In the genomic region with DNA sequence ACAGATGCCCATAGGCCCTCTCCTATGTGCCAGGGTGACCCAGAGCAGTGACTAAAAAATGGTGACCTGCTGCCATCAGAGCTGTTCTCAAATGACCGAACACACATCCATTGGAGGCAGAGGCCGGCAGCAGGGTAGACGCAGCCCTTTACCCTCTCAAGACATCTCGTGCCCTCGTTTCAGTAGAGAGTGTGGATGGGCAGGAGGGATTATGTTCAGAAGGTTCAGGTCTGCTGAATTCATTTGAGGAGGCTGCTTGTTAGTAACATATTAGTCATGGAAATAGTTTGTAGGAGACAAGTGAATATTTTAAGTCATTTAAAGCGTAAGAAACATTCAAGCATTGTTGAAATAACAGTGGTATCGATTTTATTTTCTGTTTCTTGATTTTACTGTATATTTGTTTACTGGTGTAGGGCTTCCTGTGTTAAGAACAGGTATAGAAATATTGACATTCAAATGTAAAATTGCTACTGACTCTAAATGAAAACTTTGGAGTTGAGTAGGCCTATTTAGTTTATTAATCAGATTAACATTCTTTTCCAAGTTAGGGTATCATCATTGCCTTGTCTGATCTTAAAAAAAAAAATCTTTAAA, we compare ENCODE assay signal across 15 cellular contexts.
DNase-seq lines count a peak whose midpoint lies in the region; ATAC-seq and TF ChIP-seq lines count a peak whose summit lies in the region.
"Had no signal": no experiment of that assay in that cellular context is flagged by ENCODE, and none has a peak within 500 bp of the region (broad histone marks: within the 10 kb centered on the region; RNA-seq: fewer than 3 reads in every experiment).

No MANE protein-coding gene starts in this region.

- H3K4me1 Mint-ChIP-seq in GM23338 (peaks cover 20% of the 10 kb centered on the region), neural progenitor cell (peaks cover 19% of the 10 kb centered on the region), immature natural killer cell (no peaks in the 10 kb centered on the region)
- H3K4me1 Mint-ChIP-seq: activated naive CD8-positive, alpha-beta T cell treated with anti-CD3 and anti-CD28 coated beads for 36 hours had no signal

- H3K27ac Mint-ChIP-seq in GM23338: 0 out of 2 replicates have a peak overlapping the region, but pooled peaks have one; percentile 33
- H3K27ac Mint-ChIP-seq in neural progenitor cell: peak overlapping the region; percentile 37
- H3K27ac Mint-ChIP-seq in immature natural killer cell: no peak overlapping the region
- H3K27ac Mint-ChIP-seq: activated naive CD8-positive, alpha-beta T cell treated with anti-CD3 and anti-CD28 coated beads for 36 hours; naive thymus-derived CD4-positive, alpha-beta T cell had no signal

- H3K27ac ChIP-seq in GM23338 (ENCODE audit: low read depth): peak overlapping the region; percentile 86
- peak overlapping the region; percentile 32 for H3K27ac ChIP-seq in OCI-LY3 (ENCODE audit: low read length)
- H3K27ac ChIP-seq in neural progenitor cell: no peak overlapping the region
- H3K27ac ChIP-seq in smooth muscle cell (ENCODE audit: low read depth): no peak overlapping the region
- H3K27ac ChIP-seq in caudate nucleus (ENCODE audit: low read depth, low read length): no peak overlapping the region
- H3K27ac ChIP-seq: BLaER1 treated with 17β-estradiol and CSF1 and Interleukin-3, amounts not matched to agents 10 nM and 100 nM; sigmoid colon; SJCRH30 had no signal

- H3K36me3 ChIP-seq in GM23338 (ENCODE audit: insufficient read depth) (peaks cover 59% of the 10 kb centered on the region), OCI-LY3 (replicated peaks; ENCODE audit: low read depth, low read length) (peaks cover 63% of the 10 kb centered on the region), neural progenitor cell (peaks cover 4% of the 10 kb centered on the region), smooth muscle cell (ENCODE audit: low read depth) (peaks cover 6% of the 10 kb centered on the region)
- H3K36me3 ChIP-seq: BLaER1 treated with 17β-estradiol and CSF1 and Interleukin-3, amounts not matched to agents 10 nM and 100 nM; SJCRH30 had no signal

- no peaks in the 10 kb centered on the region for H3K9me2 ChIP-seq in GM23338 (ENCODE audit: insufficient read depth)

- no peak overlapping the region for H3K9ac ChIP-seq in OCI-LY3 (ENCODE audit: low read length)
- H3K9ac ChIP-seq in neural progenitor cell: no peak overlapping the region
- H3K9ac ChIP-seq in smooth muscle cell (ENCODE audit: low read depth): no peak overlapping the region
- H3K9ac ChIP-seq: BLaER1 treated with 17β-estradiol and CSF1 and Interleukin-3, amounts not matched to agents 10 nM and 100 nM had no signal

- H3K9me3 ChIP-seq in OCI-LY3 (ENCODE audit: insufficient read depth, low read length): no peaks in the 10 kb centered on the region
- no peaks in the 10 kb centered on the region for H3K9me3 ChIP-seq in neural progenitor cell (ENCODE audit: low read depth)
- no peaks in the 10 kb centered on the region for H3K9me3 ChIP-seq in smooth muscle cell (replicated peaks; ENCODE audit: low read depth)
- H3K9me3 ChIP-seq: sigmoid colon, SJCRH30 had no signal

- H3K27me3 ChIP-seq in GM23338 (ENCODE audit: insufficient read depth) (no peaks in the 10 kb centered on the region), OCI-LY3 (ENCODE audit: low read depth, low read length) (no peaks in the 10 kb centered on the region), neural progenitor cell (no peaks in the 10 kb centered on the region), smooth muscle cell (ENCODE audit: low read depth) (no peaks in the 10 kb centered on the region)
- H3K27me3 ChIP-seq: BLaER1 treated with 17β-estradiol and CSF1 and Interleukin-3, amounts not matched to agents 10 nM and 100 nM; sigmoid colon; SJCRH30 had no signal

- no peak overlapping the region for H3K4me3 Mint-ChIP-seq in GM23338
- H3K4me3 Mint-ChIP-seq in neural progenitor cell: no peak overlapping the region
- H3K4me3 Mint-ChIP-seq in immature natural killer cell: no peak overlapping the region
- H3K4me3 Mint-ChIP-seq: activated naive CD8-positive, alpha-beta T cell treated with anti-CD3 and anti-CD28 coated beads for 36 hours; naive thymus-derived CD4-positive, alpha-beta T cell had no signal

- TF ChIP-seq CTCF in GM23338 (conservative IDR thresholded peaks at IDR 0.05; ENCODE audit: low read depth in 2 of 2) (no peak), OCI-LY3 (IDR thresholded peaks at IDR 0.05; ENCODE audit: low read depth, low read length) (no peak), neural progenitor cell (IDR thresholded peaks at IDR 0.05) (no peak), smooth muscle cell (IDR thresholded peaks at IDR 0.05; ENCODE audit: borderline replicate concordance, insufficient read depth, poor library complexity, severe bottlenecking) (no peak)

- H3K9me3 Mint-ChIP-seq in GM23338 (no peaks in the 10 kb centered on the region), neural progenitor cell (no peaks in the 10 kb centered on the region), immature natural killer cell (no peaks in the 10 kb centered on the region)
- H3K9me3 Mint-ChIP-seq: activated naive CD8-positive, alpha-beta T cell treated with anti-CD3 and anti-CD28 coated beads for 36 hours; naive thymus-derived CD4-positive, alpha-beta T cell had no signal

- H3K4me3 ChIP-seq in GM23338 (no peak overlapping the region), OCI-LY3 (ENCODE audit: low read length) (no peak overlapping the region), neural progenitor cell (no peak overlapping the region), smooth muscle cell (no peak overlapping the region)
- H3K4me3 ChIP-seq: BLaER1 treated with 17β-estradiol and CSF1 and Interleukin-3, amounts not matched to agents 10 nM and 100 nM; sigmoid colon; SJCRH30 had no signal

- 91% methylated on average over 7 of the region's 7 CpGs for WGBS in smooth muscle cell (ENCODE audit: low lambda C conversion rate)

- DNase-seq in GM23338 (ENCODE audit: low spot score) (no peak), neural progenitor cell (ENCODE audit: low spot score) (no peak), smooth muscle cell (lab: John Stamatoyannopoulos, UW; ENCODE audit: unreplicated experiment) (no peak), immature natural killer cell (no peak), caudate nucleus (lab: John Stamatoyannopoulos, UW) (no peak)
- no peak for DNase-seq in activated effector memory CD4-positive, alpha-beta T cell treated with anti-CD3 and anti-CD28 coated beads, Interleukin-2, amount 50 U/mL, for 16 hours
- DNase-seq: activated naive CD8-positive, alpha-beta T cell treated with anti-CD3 and anti-CD28 coated beads for 36 hours; DND-41; left cardiac atrium; naive thymus-derived CD4-positive, alpha-beta T cell; sigmoid colon; SJCRH30 had no signal

- peaks cover 19% of the 10 kb centered on the region for H3K27me3 Mint-ChIP-seq in GM23338 (ENCODE audit: insufficient read depth, low read depth, poor library complexity)
- H3K27me3 Mint-ChIP-seq in neural progenitor cell (ENCODE audit: insufficient read depth, low read depth): no peaks in the 10 kb centered on the region
- peaks cover 0 to 2% (median 0%) of the 10 kb centered on the region in 3 donors for H3K27me3 Mint-ChIP-seq in immature natural killer cell (ENCODE audit: low read depth in 3 of 3)

- H3K4me1 ChIP-seq in GM23338 (ENCODE audit: insufficient read depth) (peaks cover 12% of the 10 kb centered on the region), OCI-LY3 (ENCODE audit: low read length) (peaks cover 50% of the 10 kb centered on the region), neural progenitor cell (no peaks in the 10 kb centered on the region), smooth muscle cell (ENCODE audit: low read depth) (no peaks in the 10 kb centered on the region)
- H3K4me1 ChIP-seq: SJCRH30 had no signal

- H3K36me3 Mint-ChIP-seq in GM23338 (ENCODE audit: low read depth): peaks cover 87% of the 10 kb centered on the region
- peaks cover 49% of the 10 kb centered on the region for H3K36me3 Mint-ChIP-seq in neural progenitor cell
- H3K36me3 Mint-ChIP-seq in immature natural killer cell: peaks cover 0 to 4% (median 4%) of the 10 kb centered on the region in 3 donors
- H3K36me3 Mint-ChIP-seq: activated naive CD8-positive, alpha-beta T cell treated with anti-CD3 and anti-CD28 coated beads for 36 hours had no signal

- H3K4me2 ChIP-seq in GM23338 (no peak overlapping the region), OCI-LY3 (ENCODE audit: low read length) (peak overlapping the region; percentile 19; the same call in 1 of the 2 replicates), neural progenitor cell (no peak overlapping the region), smooth muscle cell (no peak overlapping the region)
- H3K4me2 ChIP-seq: BLaER1 treated with 17β-estradiol and CSF1 and Interleukin-3, amounts not matched to agents 10 nM and 100 nM had no signal

- peaks cover 32% of the 10 kb centered on the region; the same call in 1 of the 2 replicates for H4K20me1 ChIP-seq in GM23338 (replicated peaks; ENCODE audit: insufficient read depth)
- H4K20me1 ChIP-seq in OCI-LY3 (ENCODE audit: insufficient read depth, low read length): no peaks in the 10 kb centered on the region
- H4K20me1 ChIP-seq in neural progenitor cell (ENCODE audit: low read depth): peaks cover 22% of the 10 kb centered on the region
- H4K20me1 ChIP-seq in smooth muscle cell (ENCODE audit: low read depth): peaks cover 40% of the 10 kb centered on the region
- H4K20me1 ChIP-seq: BLaER1 treated with 17β-estradiol and CSF1 and Interleukin-3, amounts not matched to agents 10 nM and 100 nM had no signal

- peaks cover 35% of the 10 kb centered on the region for H3F3A ChIP-seq in GM23338 (replicated peaks; ENCODE audit: low read depth)
- no peaks in the 10 kb centered on the region for H3F3A ChIP-seq in neural progenitor cell (ENCODE audit: low read depth)
- H3F3A ChIP-seq in smooth muscle cell (ENCODE audit: low read depth): no peaks in the 10 kb centered on the region

- H3K79me2 ChIP-seq in GM23338 (replicated peaks; ENCODE audit: insufficient read depth) (peaks cover 77% of the 10 kb centered on the region), OCI-LY3 (ENCODE audit: low read length) (no peaks in the 10 kb centered on the region), neural progenitor cell (ENCODE audit: low read depth) (peaks cover 36% of the 10 kb centered on the region), smooth muscle cell (ENCODE audit: low read depth) (peaks cover 28% of the 10 kb centered on the region)

- peak; percentile 45 for ATAC-seq in GM18909 (IDR thresholded peaks at IDR 0.05; ENCODE audit: poor library complexity, unreplicated experiment)
- no peak for ATAC-seq in GM23338
- ATAC-seq: left cardiac atrium; naive thymus-derived CD4-positive, alpha-beta T cell had no signal

- H2AFZ ChIP-seq in GM23338 (no peak overlapping the region), OCI-LY3 (ENCODE audit: low read depth, low read length) (no peak overlapping the region), neural progenitor cell (replicated peaks) (no peak overlapping the region), smooth muscle cell (ENCODE audit: low read depth) (no peak overlapping the region)

TF ChIP-seq in GM23338, 12 proteins besides CTCF, POLR2A, EP300 and RAD21:
- TF ChIP-seq NANOG (IDR thresholded peaks at IDR 0.05; ENCODE audit: borderline replicate concordance) (no peak), STAT1 (IDR thresholded peaks at IDR 0.05; ENCODE audit: unreplicated experiment) (no peak), JUNB (IDR thresholded peaks at IDR 0.05; ENCODE audit: unreplicated experiment) (no peak)

Comparison
In these comparisons a context has a peak if more than half of its experiments do, and no peak if none do; other contexts are left out.
1. H3K27ac ChIP-seq: peak in GM23338 (single experiment) and OCI-LY3 (single experiment); none in neural progenitor cell (single experiment), smooth muscle cell (single experiment) and caudate nucleus (single experiment).
2. H3K27ac Mint-ChIP-seq: peak in GM23338 (single experiment) and neural progenitor cell (single experiment); none in immature natural killer cell (0 of 6).